1 cellular context compared by ENCODE assay signal in the genomic region with DNA sequence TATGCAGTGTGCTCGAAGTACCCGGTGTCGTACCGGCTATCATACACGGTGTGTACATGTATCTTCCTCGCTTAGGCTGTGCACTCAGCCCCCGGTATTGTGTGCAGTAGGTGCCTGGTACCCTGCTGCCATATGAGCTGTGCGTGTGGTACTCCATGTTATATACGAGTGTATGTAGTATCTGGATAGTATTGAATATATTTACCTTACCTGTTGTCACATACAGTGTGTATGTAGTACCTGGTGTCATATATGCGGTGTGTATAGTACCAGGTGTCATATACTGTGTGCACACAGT.
TF ChIP-seq lines count a peak whose summit lies in the region.

No MANE protein-coding gene starts in this region.

TF ChIP-seq in HepG2, 621 proteins besides CTCF, POLR2A, EP300 and RAD21 (continued from another document):
- TF ChIP-seq, protein P1, sequence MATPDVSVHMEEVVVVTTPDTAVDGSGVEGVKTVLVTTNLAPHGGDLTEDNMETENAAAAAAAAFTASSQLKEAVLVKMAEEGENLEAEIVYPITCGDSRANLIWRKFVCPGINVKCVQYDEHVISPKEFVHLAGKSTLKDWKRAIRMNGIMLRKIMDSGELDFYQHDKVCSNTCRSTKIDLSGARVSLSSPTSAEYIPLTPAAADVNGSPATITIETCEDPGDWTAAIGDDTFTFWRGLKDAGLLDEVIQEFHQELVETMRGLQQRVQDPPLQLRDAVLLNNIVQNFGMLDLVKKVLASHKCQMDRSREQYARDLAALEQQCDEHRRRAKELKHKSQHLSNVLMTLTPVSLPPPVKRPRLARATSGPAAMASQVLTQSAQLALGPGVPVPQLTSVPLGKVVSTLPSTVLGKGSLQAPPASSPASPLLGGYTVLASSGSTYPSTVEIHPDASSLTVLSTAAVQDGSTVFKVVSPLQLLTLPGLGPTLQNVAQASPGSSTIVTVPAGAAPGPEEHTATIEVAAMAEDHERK (CRISPR knock-in tag; IDR thresholded peaks at IDR 0.05; ENCODE audit: low read depth) = no peak
- TF ChIP-seq ZNF441 (CRISPR knock-in tag; IDR thresholded peaks at IDR 0.05; ENCODE audit: borderline replicate concordance) = no peak
- TF ChIP-seq SIN3B (IDR thresholded peaks at IDR 0.05; ENCODE audit: low read length) = no peak
- TF ChIP-seq HMG20B (CRISPR knock-in tag; conservative IDR thresholded peaks at IDR 0.05) = no peak
- TF ChIP-seq ZNF329 (CRISPR knock-in tag; IDR thresholded peaks at IDR 0.05; ENCODE audit: low read depth) = no peak
- no peak for TF ChIP-seq ZSCAN21 (CRISPR knock-in tag; IDR thresholded peaks at IDR 0.05; ENCODE audit: borderline replicate concordance)
- no peak for TF ChIP-seq POLR2AphosphoS5 (IDR thresholded peaks at IDR 0.05; ENCODE audit: low read depth, low read length)
- no peak for TF ChIP-seq ZNF777 (CRISPR knock-in tag; IDR thresholded peaks at IDR 0.05)
- TF ChIP-seq ZNF335 (CRISPR knock-in tag; IDR thresholded peaks at IDR 0.05) = no peak
- TF ChIP-seq AKAP8 (CRISPR knock-in tag; IDR thresholded peaks at IDR 0.05) = no peak
- 0 out of 2 replicates have a peak, but pooled peaks have one; percentile 20 for TF ChIP-seq ZBTB20 (CRISPR knock-in tag; IDR thresholded peaks at IDR 0.05; ENCODE audit: borderline replicate concordance, low read depth)
- TF ChIP-seq ZNF30 (CRISPR knock-in tag; IDR thresholded peaks at IDR 0.05) = no peak
- 0 out of 2 replicates have a peak, but pooled peaks have one; percentile 1 for TF ChIP-seq MAX (IDR thresholded peaks at IDR 0.05)
- no peak for TF ChIP-seq MIER3 (CRISPR knock-in tag; IDR thresholded peaks at IDR 0.05; ENCODE audit: borderline replicate concordance)
- TF ChIP-seq SRSF4 (IDR thresholded peaks at IDR 0.05; ENCODE audit: low read depth, low read length, poor library complexity, severe bottlenecking) = no peak
- TF ChIP-seq IRF1 (CRISPR knock-in tag; IDR thresholded peaks at IDR 0.05; ENCODE audit: low read depth) = no peak
- 0 out of 2 replicates have a peak, but pooled peaks have one; percentile 1 for TF ChIP-seq KMT2B (CRISPR knock-in tag; IDR thresholded peaks at IDR 0.05)
- no peak for TF ChIP-seq CREM (IDR thresholded peaks at IDR 0.05)
- no peak for TF ChIP-seq CREM (CRISPR knock-in tag; IDR thresholded peaks at IDR 0.05)
- 0 out of 2 replicates have a peak, but pooled peaks have one; percentile 4 for TF ChIP-seq CBX5 (CRISPR knock-in tag; IDR thresholded peaks at IDR 0.05; ENCODE audit: borderline replicate concordance)
TF ChIP-seq in HepG2: peak in this region for 5.
